ENCODE assay signal across 1 cellular context in genomic region chr2:161160226-161161073, GRCh38.
TF ChIP-seq lines count a peak whose summit lies in the region.

Gene TANK, plus strand, starts transcription at chr2:161160428. Its CDS starts 19,235 bp downstream, at chr2:161179663.

TF ChIP-seq in HEK293, 187 proteins besides CTCF, POLR2A, EP300 and RAD21 (continued from another document):
- TF ChIP-seq PRDM4 (tag by site-specific recombination; IDR thresholded peaks at IDR 0.05) (no peak), ZBTB7A (tag by site-specific recombination; IDR thresholded peaks at IDR 0.05; ENCODE audit: low read depth) (no peak), ZNF776 (tag by site-specific recombination; IDR thresholded peaks at IDR 0.05; ENCODE audit: borderline replicate concordance) (no peak), RBAK (tag by site-specific recombination; IDR thresholded peaks at IDR 0.05) (no peak), ZNF174 (tag by site-specific recombination; IDR thresholded peaks at IDR 0.05) (no peak), ZBTB20 (tag by site-specific recombination; IDR thresholded peaks at IDR 0.05) (no peak), ZNF155 (tag by site-specific recombination; IDR thresholded peaks at IDR 0.05) (no peak), ZNF202 (tag by site-specific recombination; IDR thresholded peaks at IDR 0.05; ENCODE audit: borderline replicate concordance) (no peak), ZNF146 (tag by site-specific recombination; IDR thresholded peaks at IDR 0.05) (no peak), ZNF488 (tag by site-specific recombination; IDR thresholded peaks at IDR 0.05) (no peak), ZNF169 (tag by site-specific recombination; IDR thresholded peaks at IDR 0.05) (no peak), ZNF16 (tag by site-specific recombination; IDR thresholded peaks at IDR 0.05; ENCODE audit: low read depth) (no peak), ZNF138 (tag by site-specific recombination; IDR thresholded peaks at IDR 0.05; ENCODE audit: borderline replicate concordance) (no peak), ZEB2 (tag by site-specific recombination; IDR thresholded peaks at IDR 0.05) (no peak), TCF7L2 (IDR thresholded peaks at IDR 0.05; ENCODE audit: borderline replicate concordance, low read depth, low read length) (no peak), ZNF132 (tag by site-specific recombination; IDR thresholded peaks at IDR 0.05; ENCODE audit: borderline replicate concordance) (no peak), ZNF677 (tag by site-specific recombination; IDR thresholded peaks at IDR 0.05) (no peak), GLIS2 (tag by site-specific recombination; IDR thresholded peaks at IDR 0.05) (no peak), ZNF394 (tag by site-specific recombination; IDR thresholded peaks at IDR 0.05; ENCODE audit: borderline replicate concordance) (peak; percentile 53; the same call in 1 of the 2 replicates), ZNF292 (tag by site-specific recombination; IDR thresholded peaks at IDR 0.05; ENCODE audit: borderline replicate concordance, low read depth) (no peak), ZNF391 (tag by site-specific recombination; IDR thresholded peaks at IDR 0.05; ENCODE audit: borderline replicate concordance, low read depth) (0 out of 2 replicates have a peak, but pooled peaks have one; percentile 26), ZNF521 (tag by site-specific recombination; IDR thresholded peaks at IDR 0.05) (no peak), SCRT1 (tag by site-specific recombination; IDR thresholded peaks at IDR 0.05; ENCODE audit: borderline replicate concordance) (no peak), KLF17 (tag by site-specific recombination; IDR thresholded peaks at IDR 0.05) (peak; percentile 21; the same call in 1 of the 2 replicates), ZFP3 (tag by site-specific recombination; IDR thresholded peaks at IDR 0.05; ENCODE audit: low read depth) (no peak), ZNF777 (tag by site-specific recombination; IDR thresholded peaks at IDR 0.05; ENCODE audit: borderline replicate concordance) (0 out of 2 replicates have a peak, but pooled peaks have one; percentile 56), ZBTB21 (tag by site-specific recombination; IDR thresholded peaks at IDR 0.05) (no peak), WT1 (tag by site-specific recombination; IDR thresholded peaks at IDR 0.05) (no peak), ZFP69B (tag by site-specific recombination; IDR thresholded peaks at IDR 0.05) (no peak), ZNF501 (tag by site-specific recombination; IDR thresholded peaks at IDR 0.05) (peak; percentile 65; the same call in 1 of the 2 replicates), ZNF112 (tag by site-specific recombination; IDR thresholded peaks at IDR 0.05) (no peak), ZNF211 (tag by site-specific recombination; IDR thresholded peaks at IDR 0.05; ENCODE audit: low read depth) (no peak), ZNF660 (tag by site-specific recombination; IDR thresholded peaks at IDR 0.05) (no peak), ZNF350 (tag by site-specific recombination; IDR thresholded peaks at IDR 0.05) (no peak), ZNF366 (tag by site-specific recombination; conservative IDR thresholded peaks at IDR 0.05) (no peak), SP3 (tag by site-specific recombination; IDR thresholded peaks at IDR 0.05) (peak; percentile 72), HIC1 (tag by site-specific recombination; IDR thresholded peaks at IDR 0.05) (peak; percentile 56), ZNF514 (tag by site-specific recombination; IDR thresholded peaks at IDR 0.05) (no peak), ZSCAN23 (tag by site-specific recombination; IDR thresholded peaks at IDR 0.05) (no peak)
